ENCODE assay signal across 21 cellular contexts in the genomic region with DNA sequence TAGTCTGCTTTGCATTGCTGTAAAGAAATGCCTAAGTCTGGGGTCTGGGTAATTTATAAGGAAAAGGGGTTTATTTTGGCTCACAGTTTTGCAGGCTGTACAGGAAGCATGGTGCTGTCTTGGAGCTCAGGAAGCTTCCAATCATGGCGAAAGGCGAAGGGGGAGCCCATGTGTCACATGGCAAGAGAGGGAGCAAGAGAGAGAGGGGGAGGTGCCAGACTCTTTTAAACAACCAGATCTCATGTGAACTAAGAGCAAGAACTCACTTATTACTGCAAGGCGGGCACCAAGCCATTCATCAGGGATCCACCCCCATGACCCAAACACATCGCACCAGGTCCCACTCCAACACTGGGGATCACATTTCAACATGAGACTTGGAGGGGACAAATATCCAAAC.
DNase-seq lines count a peak whose midpoint lies in the region; ATAC-seq, FAIRE-seq and TF ChIP-seq lines count a peak whose summit lies in the region.
"Had no signal": no experiment of that assay in that cellular context is flagged by ENCODE, and none has a peak within 500 bp of the region (broad histone marks: within the 10 kb centered on the region; RNA-seq: fewer than 3 reads in every experiment).

No MANE protein-coding gene starts in this region.

- ATAC-seq in HepG2 = no peak
- ATAC-seq in right lobe of liver = no peak
- no peak for ATAC-seq in heart right ventricle
- ATAC-seq: CD8-positive, alpha-beta T cell; K562 had no signal

- WGBS in HepG2 (ENCODE audit: low lambda C conversion rate) = 24% methylated on average over 4 of the region's 4 CpGs
- 44% methylated on average over 4 of the region's 4 CpGs for WGBS in right lobe of liver (ENCODE audit: insufficient coverage, low coverage, low lambda C conversion rate, missing lambda C conversion rate)
- WGBS in heart right ventricle, 2 donors = 58 to 65% methylated on average over 4 of the region's 4 CpGs

- peaks cover 8% of the 10 kb centered on the region for H3K4me1 ChIP-seq in HepG2 (ENCODE audit: insufficient read depth, low read length)
- H3K4me1 ChIP-seq in right lobe of liver = no peaks in the 10 kb centered on the region
- H3K4me1 ChIP-seq in neural progenitor cell = peaks cover 8% of the 10 kb centered on the region
- peaks cover 0 to 8% (median 0%) of the 10 kb centered on the region in 9 donors for H3K4me1 ChIP-seq in heart right ventricle

- H2AFZ ChIP-seq in HepG2 (ENCODE audit: low read length) (no peak overlapping the region), neural progenitor cell (replicated peaks) (peak overlapping the region; percentile 4)

- H3K9ac ChIP-seq in HepG2 (ENCODE audit: insufficient read depth, low read depth, low read length) = no peak overlapping the region
- no peak overlapping the region for H3K9ac ChIP-seq in neural progenitor cell

- no peak overlapping the region for H3K4me3 Mint-ChIP-seq in neural progenitor cell
- H3K4me3 Mint-ChIP-seq: B cell; CD14-positive monocyte; CD8-positive, alpha-beta T cell; HFFc6 had no signal

- H3K4me3 ChIP-seq in HepG2 (replicated peaks in 1 of 3; ENCODE audit: insufficient read depth in 1 of 3, low read depth in 2 of 3, low read length in 3 of 3) (no peak overlapping the region), right lobe of liver (no peak overlapping the region), neural progenitor cell (no peak overlapping the region), heart right ventricle (no peak overlapping the region)
- H3K4me3 ChIP-seq: K562 had no signal

- no peak for FAIRE-seq in HepG2 (lab: Jason Lieb, UNC)
- FAIRE-seq: A204.1, D721Med, G401.6, K562 had no signal

- peaks cover 3% of the 10 kb centered on the region for H3F3A ChIP-seq in neural progenitor cell (ENCODE audit: low read depth)

- no peaks in the 10 kb centered on the region for H3K4me1 Mint-ChIP-seq in neural progenitor cell
- H3K4me1 Mint-ChIP-seq: B cell, CD14-positive monocyte had no signal

- no peak for TF ChIP-seq POLR2A in HepG2 (IDR thresholded peaks at IDR 0.05; ENCODE audit: insufficient read depth in 1 of 2, low read depth in 2 of 2, low read length in 2 of 2)
- TF ChIP-seq POLR2A in right lobe of liver (IDR thresholded peaks at IDR 0.05) = no peak

- no peak overlapping the region for H3K4me2 ChIP-seq in HepG2 (ENCODE audit: low read depth, low read length)
- H3K4me2 ChIP-seq in neural progenitor cell = no peak overlapping the region

- CTCF ChIA-PET in HepG2 (lab: Yijun Ruan, JAX; ENCODE audit: low intra/inter-chr PET ratio, low total read pairs) = no interaction called here

- no peak overlapping the region for H3K27ac ChIP-seq in HepG2 (ENCODE audit: extremely low read length, insufficient read depth, low read length)
- H3K27ac ChIP-seq in right lobe of liver = no peak overlapping the region
- H3K27ac ChIP-seq in neural progenitor cell = no peak overlapping the region
- no peak overlapping the region for H3K27ac ChIP-seq in heart right ventricle
- H3K27ac ChIP-seq: HL-60 had no signal

- POLR2A ChIA-PET in HepG2 (lab: Yijun Ruan, JAX) = no interaction called here

- no peak overlapping the region for H3K27ac Mint-ChIP-seq in neural progenitor cell
- H3K27ac Mint-ChIP-seq: B cell; CD14-positive monocyte; CD8-positive, alpha-beta T cell; HFFc6 had no signal

- no peaks in the 10 kb centered on the region for H3K9me3 ChIP-seq in HepG2 (ENCODE audit: low read length)
- no peaks in the 10 kb centered on the region for H3K9me3 ChIP-seq in right lobe of liver
- no peaks in the 10 kb centered on the region for H3K9me3 ChIP-seq in neural progenitor cell (ENCODE audit: low read depth)
- H3K9me3 ChIP-seq in heart right ventricle = peaks cover 0 to 9% (median 0%) of the 10 kb centered on the region in 11 donors

- H3K27me3 Mint-ChIP-seq in neural progenitor cell (ENCODE audit: insufficient read depth, low read depth) = no peaks in the 10 kb centered on the region

- TF ChIP-seq RAD21 in HepG2 (CRISPR knock-in tag; IDR thresholded peaks at IDR 0.05) = no peak

- no peaks in the 10 kb centered on the region for H3K36me3 Mint-ChIP-seq in neural progenitor cell
- H3K36me3 Mint-ChIP-seq: CD14-positive monocyte; CD8-positive, alpha-beta T cell had no signal

- TF ChIP-seq CTCF in HepG2 (CRISPR knock-in tag; IDR thresholded peaks at IDR 0.05) (no peak), right lobe of liver (IDR thresholded peaks at IDR 0.05) (no peak), neural progenitor cell (IDR thresholded peaks at IDR 0.05) (no peak), heart right ventricle (IDR thresholded peaks at IDR 0.05) (no peak)

- no TSS peak for BruUV-seq in HepG2 (replicated peaks; lab: Mats Ljungman, UMichigan)

- H3K27me3 ChIP-seq in HepG2 (ENCODE audit: control insufficient read depth in 1 of 2, insufficient read depth in 2 of 2, low read length in 2 of 2) (peaks cover 3 to 48% of the 10 kb centered on the region in 2 experiments; a peak in 4 of 5 replicates), right lobe of liver (no peaks in the 10 kb centered on the region), neural progenitor cell (no peaks in the 10 kb centered on the region), heart right ventricle (peaks cover 0 to 37% (median 27%) of the 10 kb centered on the region in 7 donors)

- H3K79me2 ChIP-seq in HepG2 (ENCODE audit: insufficient read depth, low read length) (no peaks in the 10 kb centered on the region), neural progenitor cell (ENCODE audit: low read depth) (no peaks in the 10 kb centered on the region)

- intact Hi-C loops in HepG2 (cut with micrococcal nuclease; ENCODE audit: unreplicated experiment) (no loop called here), right lobe of liver (cut with DNase I) (loop anchor here in 1 of 2 donors (10.0 kb wide), 1 partner anchor 351 kb away; no protein-coding TSS in a partner anchor), heart right ventricle (cut with DNase I) (no loop called here)

- H3K36me3 ChIP-seq in HepG2 (replicated peaks in 1 of 2; ENCODE audit: control insufficient read depth in 1 of 2, insufficient read depth in 2 of 2, low read length in 2 of 2) (no peaks in the 10 kb centered on the region), right lobe of liver (no peaks in the 10 kb centered on the region), neural progenitor cell (no peaks in the 10 kb centered on the region), heart right ventricle (no peaks in the 10 kb centered on the region)

- DNase-seq in HepG2 (ENCODE audit: low spot score) (no peak), right lobe of liver (no peak), ecto neural progenitor cell (ENCODE audit: low spot score) (peak; percentile 39), neural progenitor cell (ENCODE audit: low spot score) (no peak), C1 segment of cervical spinal cord (lab: John Stamatoyannopoulos, UW) (no peak), hippocampal formation (lab: John Stamatoyannopoulos, UW) (no peak), heart right ventricle (no peak)
- DNase-seq: CD8-positive, alpha-beta T cell; COR-L47; DMS153; DMS79 treated with DMSO at 0.1 percent for 48 hours; EL; H7; HFFc6 had no signal

- in situ Hi-C loops in HepG2 (cut with HindIII; ENCODE audit: extremely low pct_ligation_motif_present, low pct_unique_long_range_greater_than_20kb) = no loop called here

- H4K20me1 ChIP-seq in HepG2 (ENCODE audit: insufficient read depth, low read length) (no peaks in the 10 kb centered on the region), neural progenitor cell (ENCODE audit: low read depth) (no peaks in the 10 kb centered on the region)

- TF ChIP-seq EP300 in HepG2 (IDR thresholded peaks at IDR 0.05; ENCODE audit: low read depth in 2 of 2, low read length in 2 of 2) (no peak), HepG2 (CRISPR knock-in tag; IDR thresholded peaks at IDR 0.05; ENCODE audit: borderline replicate concordance) (no peak)

- H3K9me3 Mint-ChIP-seq in neural progenitor cell = no peaks in the 10 kb centered on the region
- H3K9me3 Mint-ChIP-seq: CD14-positive monocyte; CD8-positive, alpha-beta T cell; HFFc6 had no signal

TF ChIP-seq in HepG2, 621 proteins besides CTCF, POLR2A, EP300 and RAD21:
- TF ChIP-seq ISL2 (CRISPR knock-in tag; IDR thresholded peaks at IDR 0.05) (no peak), ZNF354B (CRISPR knock-in tag; IDR thresholded peaks at IDR 0.05) (no peak), ATF1 (CRISPR knock-in tag; IDR thresholded peaks at IDR 0.05) (0 out of 2 replicates have a peak, but pooled peaks have one; percentile 18)
- TF ChIP-seq, protein P1, sequence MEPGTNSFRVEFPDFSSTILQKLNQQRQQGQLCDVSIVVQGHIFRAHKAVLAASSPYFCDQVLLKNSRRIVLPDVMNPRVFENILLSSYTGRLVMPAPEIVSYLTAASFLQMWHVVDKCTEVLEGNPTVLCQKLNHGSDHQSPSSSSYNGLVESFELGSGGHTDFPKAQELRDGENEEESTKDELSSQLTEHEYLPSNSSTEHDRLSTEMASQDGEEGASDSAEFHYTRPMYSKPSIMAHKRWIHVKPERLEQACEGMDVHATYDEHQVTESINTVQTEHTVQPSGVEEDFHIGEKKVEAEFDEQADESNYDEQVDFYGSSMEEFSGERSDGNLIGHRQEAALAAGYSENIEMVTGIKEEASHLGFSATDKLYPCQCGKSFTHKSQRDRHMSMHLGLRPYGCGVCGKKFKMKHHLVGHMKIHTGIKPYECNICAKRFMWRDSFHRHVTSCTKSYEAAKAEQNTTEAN (CRISPR knock-in tag; conservative IDR thresholded peaks at IDR 0.05) = no peak
TF ChIP-seq in HepG2: peak in this region for 1.
